In genomic region chr16:23423496-23424049, GRCh38 we compare ENCODE assay signal across 8 cellular contexts. TPM values are rescaled to one million over a fixed set of nuclear protein-coding genes. Genes with fewer than 3 reads are reported as not detected.
DNase-seq lines count a peak whose midpoint lies in the region; ATAC-seq and TF ChIP-seq lines count a peak whose summit lies in the region.
"Had no signal": no experiment of that assay in that cellular context is flagged by ENCODE, and none has a peak within 500 bp of the region (broad histone marks: within the 10 kb centered on the region; RNA-seq: fewer than 3 reads in every experiment).

No MANE protein-coding gene starts in this region.

- H3K4me3 ChIP-seq in left lung, result no peak overlapping the region
- H3K4me3 ChIP-seq in uterus, result no peak overlapping the region

- H3K27me3 ChIP-seq in left lung, result no peaks in the 10 kb centered on the region
- H3K27me3 ChIP-seq in uterus, result no peaks in the 10 kb centered on the region
- H3K27me3 ChIP-seq: neutrophil had no signal

- no peaks in the 10 kb centered on the region for H3K27me3 Mint-ChIP-seq in progenitor cell of endocrine pancreas

- H3K4me3 Mint-ChIP-seq in progenitor cell of endocrine pancreas (ENCODE audit: low read depth), result no peak overlapping the region

- peak in 1 of 2 donors; percentile 40 for TF ChIP-seq POLR2A in uterus (IDR thresholded peaks at IDR 0.05)

- TF ChIP-seq CTCF in left lung (IDR thresholded peaks at IDR 0.05) (no peak), uterus (IDR thresholded peaks at IDR 0.05) (peak in 1 of 4 experiments; percentile 2), progenitor cell of endocrine pancreas (IDR thresholded peaks at IDR 0.05; ENCODE audit: unreplicated experiment) (no peak)

- intact Hi-C loops in left lung (cut with DNase I), result no loop called here
- intact Hi-C loops in uterus (cut with DNase I; ENCODE audit: low total_unique reads), result no loop called here

- ATAC-seq in left lung (peak; percentile 91), GM18858 (IDR thresholded peaks at IDR 0.05; ENCODE audit: unreplicated experiment) (no peak)

- H3K4me1 ChIP-seq in left lung (peaks cover 15 to 27% of the 10 kb centered on the region in 2 donors), uterus (no peaks in the 10 kb centered on the region)

- H3K9me3 ChIP-seq in left lung (no peaks in the 10 kb centered on the region), uterus (no peaks in the 10 kb centered on the region)
- H3K9me3 ChIP-seq: neutrophil had no signal

- peaks cover 0 to 5% of the 10 kb centered on the region in 2 donors for H3K36me3 ChIP-seq in left lung
- H3K36me3 ChIP-seq in uterus, result no peaks in the 10 kb centered on the region

- peaks cover 10% of the 10 kb centered on the region for H3K36me3 Mint-ChIP-seq in progenitor cell of endocrine pancreas (ENCODE audit: insufficient read depth)

- no peaks in the 10 kb centered on the region for H3K9me3 Mint-ChIP-seq in progenitor cell of endocrine pancreas (ENCODE audit: low read depth)

- peak; percentile 91 for DNase-seq in LoVo (ENCODE audit: low spot score)
- DNase-seq in brain pericyte (ENCODE audit: low read depth, low spot score), result peak; percentile 64
- peak in 1 of 2 donors; percentile 77 for DNase-seq in left lung
- DNase-seq in uterus, result peak; percentile 79 to 94
- no peak for DNase-seq in progenitor cell of endocrine pancreas (ENCODE audit: low spot score, unreplicated experiment)
- no peak for DNase-seq in HUDEP-2 (lab: John Stamatoyannopoulos, UW; ENCODE audit: unreplicated experiment in 76 of 76)

- no peaks in the 10 kb centered on the region for H3K4me1 Mint-ChIP-seq in progenitor cell of endocrine pancreas (ENCODE audit: low read depth)

- H3K27ac ChIP-seq in left lung (peak overlapping the region; percentile 77 to 86), uterus (peak overlapping the region; percentile 92 to 98)
- H3K27ac ChIP-seq: neutrophil had no signal

- no peak overlapping the region for H3K27ac Mint-ChIP-seq in progenitor cell of endocrine pancreas

RNA-seq across cellular contexts. Expression of gene COG7, which starts 29.4 kb away (rescaled TPM):
- 10 to 100 TPM; 19.8 to 22.0 TPM for total RNA-seq in left lung
- total RNA-seq in uterus, result 100 to 1,000 TPM in 1 of 4 donors, 10 to 100 TPM in 3; 11.5 to 393 (median 32.2) TPM
- 24.9 and 28.3 TPM in 2 replicates for total RNA-seq in progenitor cell of endocrine pancreas

Comparison
In these comparisons a context has a peak if more than half of its experiments do, and no peak if none do; other contexts are left out.
1. DNase-seq: peak in LoVo (single experiment), brain pericyte (single experiment) and uterus (2 of 2); none in progenitor cell of endocrine pancreas (single experiment) and HUDEP-2 (0 of 76).